Comparison of ENCODE assay signal across 16 cellular contexts in the genomic region with DNA sequence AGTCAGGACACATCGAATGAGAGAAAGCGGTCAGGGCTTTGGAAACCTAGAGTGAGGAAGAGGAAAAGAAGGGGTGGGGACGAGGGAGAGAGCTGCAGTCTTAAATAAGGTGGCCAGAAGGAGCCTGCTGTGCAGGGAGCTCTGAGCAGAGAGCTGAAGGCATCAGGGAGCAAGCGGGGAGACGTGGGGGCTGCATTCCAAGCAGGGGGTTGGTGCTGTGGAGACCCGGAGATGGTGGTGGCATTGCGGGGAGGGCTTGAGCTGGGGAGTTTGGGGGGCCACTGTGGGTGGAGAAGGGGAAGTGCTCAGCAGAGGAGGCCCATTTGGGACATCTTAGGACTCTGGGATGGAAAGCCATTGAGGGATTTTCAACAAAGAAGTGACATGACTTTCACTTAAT. TPM values are rescaled to one million over a fixed set of nuclear protein-coding genes. Genes with fewer than 3 reads are reported as not detected.
A peak's percentile ranks its signal among the peaks of the same experiment; 100 is the strongest.
DNase-seq lines count a peak whose midpoint lies in the region; ATAC-seq and TF ChIP-seq lines count a peak whose summit lies in the region.
"Had no signal": no experiment of that assay in that cellular context is flagged by ENCODE, and none has a peak within 500 bp of the region (broad histone marks: within the 10 kb centered on the region; RNA-seq: fewer than 3 reads in every experiment).

No MANE protein-coding gene starts in this region.

- no peaks in the 10 kb centered on the region for H3K36me3 Mint-ChIP-seq in CD4-positive, alpha-beta T cell (ENCODE audit: low read depth)
- peaks cover 0 to 5% (median 0%) of the 10 kb centered on the region in 3 donors for H3K36me3 Mint-ChIP-seq in CD8-positive, alpha-beta memory T cell
- H3K36me3 Mint-ChIP-seq in immature natural killer cell (no peaks in the 10 kb centered on the region), neural crest cell (ENCODE audit: low read depth) (no peaks in the 10 kb centered on the region), HFFc6 (ENCODE audit: low read depth) (no peaks in the 10 kb centered on the region), progenitor cell of endocrine pancreas (ENCODE audit: insufficient read depth) (no peaks in the 10 kb centered on the region)

- H3K4me3 Mint-ChIP-seq in CD4-positive, alpha-beta T cell = peak overlapping the region; percentile 67
- peak overlapping the region; percentile 26 to 69 (median 50) for H3K4me3 Mint-ChIP-seq in CD8-positive, alpha-beta memory T cell
- H3K4me3 Mint-ChIP-seq in immature natural killer cell (peak overlapping the region; percentile 28 to 62 (median 41)), neural crest cell (peak overlapping the region; percentile 60), HFFc6 (no peak overlapping the region), progenitor cell of endocrine pancreas (ENCODE audit: low read depth) (no peak overlapping the region)

- CTCF ChIA-PET in CD4-positive, alpha-beta T cell (lab: Charles Lee) = no interaction called here
- CTCF ChIA-PET in CD8-positive, alpha-beta memory T cell (lab: Charles Lee) = no interaction called here

- intact Hi-C loops in CD4-positive, alpha-beta T cell (cut with DNase I, micrococcal nuclease) = no loop called here

- H3K36me3 ChIP-seq in CD8-positive, alpha-beta memory T cell (ENCODE audit: insufficient read depth, low read length) = no peaks in the 10 kb centered on the region
- H3K36me3 ChIP-seq: BE2C had no signal

- peaks cover 28% of the 10 kb centered on the region for H3K27me3 Mint-ChIP-seq in CD4-positive, alpha-beta T cell
- H3K27me3 Mint-ChIP-seq in CD8-positive, alpha-beta memory T cell = peaks cover 13 to 19% of the 10 kb centered on the region in 2 donors
- H3K27me3 Mint-ChIP-seq in immature natural killer cell (ENCODE audit: low read depth in 3 of 3) (peaks cover 0 to 9% (median 9%) of the 10 kb centered on the region in 3 donors), neural crest cell (ENCODE audit: low read depth) (peaks cover 41% of the 10 kb centered on the region), HFFc6 (ENCODE audit: insufficient read depth) (peaks cover 2% of the 10 kb centered on the region; the same call in 1 of the 2 replicates), progenitor cell of endocrine pancreas (peaks cover 62% of the 10 kb centered on the region)

- no peak overlapping the region for H3K27ac Mint-ChIP-seq in CD4-positive, alpha-beta T cell
- H3K27ac Mint-ChIP-seq in CD8-positive, alpha-beta memory T cell = peak overlapping the region in 3 of 8 donors; percentile 28 to 83 (median 41)
- H3K27ac Mint-ChIP-seq in immature natural killer cell (no peak overlapping the region), neural crest cell (ENCODE audit: unreplicated experiment) (no peak overlapping the region), HFFc6 (no peak overlapping the region), progenitor cell of endocrine pancreas (no peak overlapping the region)

- H3K9me3 ChIP-seq in CD4-positive, alpha-beta T cell (ENCODE audit: control insufficient read depth, low read length) = no peaks in the 10 kb centered on the region
- no peaks in the 10 kb centered on the region for H3K9me3 ChIP-seq in CD8-positive, alpha-beta memory T cell (ENCODE audit: low read length)
- H3K9me3 ChIP-seq: BE2C had no signal

- POLR2A ChIA-PET in CD4-positive, alpha-beta T cell (lab: Charles Lee) = no interaction called here
- POLR2A ChIA-PET in CD8-positive, alpha-beta memory T cell (lab: Charles Lee) = no interaction called here

- no peak overlapping the region for H3K4me3 ChIP-seq in CD8-positive, alpha-beta memory T cell (ENCODE audit: low read length)
- H3K4me3 ChIP-seq: K562 had no signal

- no peaks in the 10 kb centered on the region for H3K4me1 ChIP-seq in CD8-positive, alpha-beta memory T cell (ENCODE audit: insufficient read depth, low read length)
- H3K4me1 ChIP-seq: BE2C had no signal

- DNase-seq in CD4-positive, alpha-beta T cell = no peak
- DNase-seq in CD8-positive, alpha-beta memory T cell = no peak
- DNase-seq in immature natural killer cell (no peak), neural crest cell (ENCODE audit: low read depth, low spot score) (no peak), HFFc6 (no peak), progenitor cell of endocrine pancreas (ENCODE audit: low spot score, unreplicated experiment) (no peak), KG1 (lab: John Stamatoyannopoulos, UW) (no peak)
- DNase-seq: BE2C, DMS153, EL, MV-4-11, NCI-H1417 treated with DMSO at 0.1 percent for 48 hours, NCI-H2029 treated with DMSO at 0.1 percent for 48 hours, NCI-H774 had no signal

- H3K27me3 ChIP-seq in CD4-positive, alpha-beta T cell (ENCODE audit: control insufficient read depth, insufficient read depth, low read length) = peaks cover 12% of the 10 kb centered on the region
- no peaks in the 10 kb centered on the region for H3K27me3 ChIP-seq in CD8-positive, alpha-beta memory T cell (ENCODE audit: insufficient read depth, low read length, poor library complexity, severe bottlenecking)
- H3K27me3 ChIP-seq: BE2C had no signal

- H3K9me3 Mint-ChIP-seq in CD4-positive, alpha-beta T cell = no peaks in the 10 kb centered on the region
- no peaks in the 10 kb centered on the region for H3K9me3 Mint-ChIP-seq in CD8-positive, alpha-beta memory T cell
- H3K9me3 Mint-ChIP-seq in immature natural killer cell (no peaks in the 10 kb centered on the region), neural crest cell (peaks cover 9% of the 10 kb centered on the region), HFFc6 (no peaks in the 10 kb centered on the region), progenitor cell of endocrine pancreas (ENCODE audit: low read depth) (no peaks in the 10 kb centered on the region)

- no peak for TF ChIP-seq CTCF in CD4-positive, alpha-beta T cell (IDR thresholded peaks at IDR 0.05)
- TF ChIP-seq CTCF in neural crest cell (conservative IDR thresholded peaks at IDR 0.05) (no peak), HFFc6 (IDR thresholded peaks at IDR 0.05) (no peak), progenitor cell of endocrine pancreas (IDR thresholded peaks at IDR 0.05; ENCODE audit: unreplicated experiment) (no peak)

- no peak for ATAC-seq in CD4-positive, alpha-beta T cell (ENCODE audit: poor library complexity)
- ATAC-seq: K562 had no signal

- peaks cover 6% of the 10 kb centered on the region for H3K4me1 Mint-ChIP-seq in CD4-positive, alpha-beta T cell (ENCODE audit: low read depth)
- H3K4me1 Mint-ChIP-seq in CD8-positive, alpha-beta memory T cell = peaks cover 3 to 12% (median 11%) of the 10 kb centered on the region in 3 donors
- peaks cover 8 to 18% of the 10 kb centered on the region in 2 donors for H3K4me1 Mint-ChIP-seq in immature natural killer cell
- peaks cover 20% of the 10 kb centered on the region for H3K4me1 Mint-ChIP-seq in neural crest cell
- H3K4me1 Mint-ChIP-seq in HFFc6 (ENCODE audit: low read depth) = peaks cover 58% of the 10 kb centered on the region
- peaks cover 1% of the 10 kb centered on the region for H3K4me1 Mint-ChIP-seq in progenitor cell of endocrine pancreas (ENCODE audit: low read depth)

- no peak overlapping the region for H3K27ac ChIP-seq in CD4-positive, alpha-beta T cell (ENCODE audit: low read depth, low read length)
- no peak overlapping the region for H3K27ac ChIP-seq in CD8-positive, alpha-beta memory T cell (ENCODE audit: low read depth, low read length)
- H3K27ac ChIP-seq: RWPE1 had no signal

RNA-seq across cellular contexts. Expression of gene ZNF32, which starts 38.7 kb away (rescaled TPM):
- total RNA-seq in CD4-positive, alpha-beta T cell = 10 to 100 TPM; 18.7 to 19.5 TPM
- 10 to 100 TPM; 17.4 to 17.7 TPM for total RNA-seq in CD8-positive, alpha-beta memory T cell
- 86.3 TPM for polyA plus RNA-seq in CD8-positive, alpha-beta memory T cell
- 100 to 1,000 TPM in 2 of 3 donors, 10 to 100 TPM in 1; 97.4 to 139 (median 111) TPM for polyA plus RNA-seq in immature natural killer cell
- 37.7 and 39.9 TPM in 2 replicates for total RNA-seq in neural crest cell
- total RNA-seq in HFFc6 (2021; fragmentation: NEBNext Ultra II Directional; extraction: Animal tissue kit (Norgen Biotek cat#: 25700)) = 10 to 100 TPM; 12.7 to 23.6 (median 15.3) TPM
- total RNA-seq in progenitor cell of endocrine pancreas = 52.0 and 57.6 TPM in 2 replicates

Comparison
In these comparisons a context has a peak if more than half of its experiments do, and no peak if none do; other contexts are left out.
1. H3K4me3 Mint-ChIP-seq: peak in CD4-positive, alpha-beta T cell (single experiment), CD8-positive, alpha-beta memory T cell (7 of 7), immature natural killer cell (5 of 5) and neural crest cell (single experiment); none in HFFc6 (single experiment) and progenitor cell of endocrine pancreas (single experiment).